11 cellular contexts compared by ENCODE assay signal in the genomic region with DNA sequence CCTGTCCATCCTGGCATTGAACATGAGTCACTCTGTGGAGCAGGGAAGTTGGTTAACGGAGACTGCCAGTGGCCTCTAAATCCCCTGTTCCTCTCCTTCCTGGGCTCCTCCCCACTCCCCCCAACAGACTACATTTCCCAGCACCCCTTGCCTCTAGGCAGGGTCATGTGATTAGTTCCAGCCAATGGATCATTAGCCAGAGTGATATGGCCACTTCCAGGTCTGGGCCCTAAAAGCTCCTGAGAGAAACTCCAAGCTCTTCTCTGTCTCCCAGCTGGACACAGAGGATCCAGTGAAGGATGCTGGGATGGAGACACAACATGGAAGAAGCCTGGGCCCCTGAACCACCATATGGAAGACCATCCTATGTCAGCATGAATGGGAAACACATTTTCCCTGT. TPM values are rescaled to one million over a fixed set of nuclear protein-coding genes. Genes with fewer than 3 reads are reported as not detected.
DNase-seq lines count a peak whose midpoint lies in the region; ATAC-seq and TF ChIP-seq lines count a peak whose summit lies in the region.
"Had no signal": no experiment of that assay in that cellular context is flagged by ENCODE, and none has a peak within 500 bp of the region (broad histone marks: within the 10 kb centered on the region; RNA-seq: fewer than 3 reads in every experiment).

No MANE protein-coding gene starts in this region.

- ATAC-seq in HG03378 (IDR thresholded peaks at IDR 0.05; ENCODE audit: unreplicated experiment) = no peak

- WGBS in SK-N-SH (ENCODE audit: low lambda C conversion rate) = 86% methylated on average over 1 of the region's 1 CpG

- TF ChIP-seq RAD21 in SK-N-SH (IDR thresholded peaks at IDR 0.05; ENCODE audit: low read length) = no peak

- H3K27me3 ChIP-seq in SK-N-SH (ENCODE audit: insufficient read depth) = no peaks in the 10 kb centered on the region
- H3K27me3 ChIP-seq: Peyer's patch had no signal

- H3K79me2 ChIP-seq in SK-N-SH (ENCODE audit: insufficient read depth) = no peaks in the 10 kb centered on the region

- no peaks in the 10 kb centered on the region for H3F3A ChIP-seq in SK-N-SH (replicated peaks; ENCODE audit: insufficient read depth)

- H3K9me3 ChIP-seq in HEK293 (ENCODE audit: control insufficient read depth, insufficient read depth, low read depth, low read length) = no peaks in the 10 kb centered on the region
- H3K9me3 ChIP-seq in SK-N-SH = no peaks in the 10 kb centered on the region
- H3K9me3 ChIP-seq: Peyer's patch, psoas muscle had no signal

- H3K4me1 ChIP-seq in HEK293 (ENCODE audit: control insufficient read depth, insufficient read depth, low read length) = no peaks in the 10 kb centered on the region
- no peaks in the 10 kb centered on the region for H3K4me1 ChIP-seq in SK-N-SH (ENCODE audit: control insufficient read depth in 1 of 2, insufficient read depth in 2 of 2, low read depth in 1 of 2, low read length in 1 of 2)
- H3K4me1 ChIP-seq: psoas muscle had no signal

- no peak overlapping the region for H3K9ac ChIP-seq in SK-N-SH

- no peaks in the 10 kb centered on the region for H3K36me3 ChIP-seq in HEK293 (ENCODE audit: control insufficient read depth in 2 of 2, insufficient read depth in 1 of 2, low read length in 2 of 2)
- H3K36me3 ChIP-seq in SK-N-SH (replicated peaks in 1 of 2; ENCODE audit: control insufficient read depth in 1 of 2, insufficient read depth in 2 of 2, low read length in 1 of 2) = no peaks in the 10 kb centered on the region
- H3K36me3 ChIP-seq: Peyer's patch had no signal

- H3K4me3 ChIP-seq in HEK293 (ENCODE audit: low read depth, low read length) (no peak overlapping the region), SK-N-SH (ENCODE audit: low read depth in 2 of 2, low read length in 1 of 2) (no peak overlapping the region)
- H3K4me3 ChIP-seq: Peyer's patch, psoas muscle had no signal

- H3K4me2 ChIP-seq in SK-N-SH = no peak overlapping the region

- no peak for TF ChIP-seq CTCF in HEK293 (tag by site-specific recombination; IDR thresholded peaks at IDR 0.05)
- TF ChIP-seq CTCF in SK-N-SH (IDR thresholded peaks at IDR 0.05) = no peak
- no peak for TF ChIP-seq CTCF in GM10248 (IDR thresholded peaks at IDR 0.05; ENCODE audit: control extremely low read depth, extremely low read depth, low read depth, missing control alignments)

- H3K27ac ChIP-seq in HEK293 (ENCODE audit: extremely low read depth, low read depth, low read length) (no peak overlapping the region), SK-N-SH (ENCODE audit: low read depth in 2 of 2, low read length in 1 of 2) (no peak overlapping the region)
- H3K27ac ChIP-seq: psoas muscle had no signal

- CTCF ChIA-PET in HEK293 (lab: Yijun Ruan, JAX) = no interaction called here
- CTCF ChIA-PET in SK-N-SH (lab: Yijun Ruan, JAX) = no interaction called here
- CTCF ChIA-PET in GM10248 (lab: Yijun Ruan, JAX) = no interaction called here

- H3K9me2 ChIP-seq in SK-N-SH = no peaks in the 10 kb centered on the region

- H4K20me1 ChIP-seq in SK-N-SH (ENCODE audit: insufficient read depth) = no peaks in the 10 kb centered on the region

- no peak overlapping the region for H2AFZ ChIP-seq in SK-N-SH (ENCODE audit: low read depth)

- POLR2A ChIA-PET in HEK293 (lab: Yijun Ruan, JAX) (no interaction called here), SK-N-SH (lab: Yijun Ruan, JAX) (no interaction called here), GM10248 (lab: Yijun Ruan, JAX) (no interaction called here)

- TF ChIP-seq EP300 in SK-N-SH (IDR thresholded peaks at IDR 0.05; ENCODE audit: borderline replicate concordance in 1 of 2, low read depth in 1 of 2, low read length in 1 of 2) = no peak

- DNase-seq in EL (peak; percentile 40), SK-N-SH (peak; percentile 57), iPS-NIHi7 (ENCODE audit: extremely low spot score) (peak; percentile 73), GM10248 (ENCODE audit: extremely low spot score) (no peak), NCI-H1092 treated with DMSO at 0.1 percent for 48 hours (lab: John Stamatoyannopoulos, UW) (no peak), AG20443 (ENCODE audit: low spot score) (no peak)
- DNase-seq: activated CD8-positive, alpha-beta memory T cell treated with anti-CD3 and anti-CD28 coated beads, Interleukin-2, amount 50 U/mL, for 48 hours; Peyer's patch; psoas muscle had no signal

TF ChIP-seq in HEK293, 187 proteins besides CTCF, POLR2A, EP300 and RAD21:
- TF ChIP-seq, protein P1, sequence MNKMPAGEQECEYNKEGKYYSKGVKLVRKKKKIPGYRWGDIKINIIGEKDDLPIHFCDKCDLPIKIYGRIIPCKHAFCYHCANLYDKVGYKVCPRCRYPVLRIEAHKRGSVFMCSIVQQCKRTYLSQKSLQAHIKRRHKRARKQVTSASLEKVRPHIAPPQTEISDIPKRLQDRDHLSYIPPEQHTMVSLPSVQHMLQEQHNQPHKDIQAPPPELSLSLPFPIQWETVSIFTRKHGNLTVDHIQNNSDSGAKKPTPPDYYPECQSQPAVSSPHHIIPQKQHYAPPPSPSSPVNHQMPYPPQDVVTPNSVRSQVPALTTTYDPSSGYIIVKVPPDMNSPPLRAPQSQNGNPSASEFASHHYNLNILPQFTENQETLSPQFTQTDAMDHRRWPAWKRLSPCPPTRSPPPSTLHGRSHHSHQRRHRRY (tag by site-specific recombination; IDR thresholded peaks at IDR 0.05) = no peak
- TF ChIP-seq ZNF776 (tag by site-specific recombination; IDR thresholded peaks at IDR 0.05; ENCODE audit: borderline replicate concordance) (no peak), TRIM28 (IDR thresholded peaks at IDR 0.05; ENCODE audit: borderline replicate concordance, low read length) (no peak), FEZF1 (tag by site-specific recombination; IDR thresholded peaks at IDR 0.05) (0 out of 2 replicates have a peak, but pooled peaks have one; percentile 16), ZNF175 (tag by site-specific recombination; IDR thresholded peaks at IDR 0.05) (no peak), YY1 (tag by site-specific recombination; IDR thresholded peaks at IDR 0.05) (0 out of 2 replicates have a peak, but pooled peaks have one; percentile 29), ZNF585B (tag by site-specific recombination; IDR thresholded peaks at IDR 0.05) (no peak)

TF ChIP-seq in SK-N-SH, 30 proteins besides CTCF, POLR2A, EP300 and RAD21:
- TF ChIP-seq, protein P2, sequence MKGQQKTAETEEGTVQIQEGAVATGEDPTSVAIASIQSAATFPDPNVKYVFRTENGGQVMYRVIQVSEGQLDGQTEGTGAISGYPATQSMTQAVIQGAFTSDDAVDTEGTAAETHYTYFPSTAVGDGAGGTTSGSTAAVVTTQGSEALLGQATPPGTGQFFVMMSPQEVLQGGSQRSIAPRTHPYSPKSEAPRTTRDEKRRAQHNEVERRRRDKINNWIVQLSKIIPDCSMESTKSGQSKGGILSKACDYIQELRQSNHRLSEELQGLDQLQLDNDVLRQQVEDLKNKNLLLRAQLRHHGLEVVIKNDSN (IDR thresholded peaks at IDR 0.05; ENCODE audit: borderline replicate concordance, low read depth) = peak; percentile 76
- TF ChIP-seq FOXM1 (IDR thresholded peaks at IDR 0.05; ENCODE audit: low read depth) = no peak

RNA-seq across cellular contexts. Expression of a gene that starts 54.4 kb away (rescaled TPM):
- polyA plus RNA-seq in SK-N-SH (2012; rRNA removed) = 0.10 TPM in 1 of 2 replicates, not detected in the other
- polyA plus RNA-seq in SK-N-SH (2012; cell fraction: cytosol; rRNA removed) = 0.01 and 0.04 TPM in 2 replicates
- polyA plus RNA-seq in SK-N-SH (2012; cell fraction: nucleus; rRNA removed) = 0.12 TPM in 1 of 2 replicates, not detected in the other

Comparison
In these comparisons a context has a peak if more than half of its experiments do, and no peak if none do; other contexts are left out.
1. DNase-seq: peak in EL (single experiment), SK-N-SH (single experiment) and iPS-NIHi7 (single experiment); none in GM10248 (single experiment), NCI-H1092 treated with DMSO at 0.1 percent for 48 hours (single experiment) and AG20443 (single experiment).